27 cellular contexts compared by ENCODE assay signal in genomic region chr11:91263698-91264097, GRCh38.
"Had no signal": no experiment of that assay in that cellular context is flagged by ENCODE, and none has a peak within 500 bp of the region (broad histone marks: within the 10 kb centered on the region; RNA-seq: fewer than 3 reads in every experiment).

No MANE protein-coding gene starts in this region.

- H3K4me1 Mint-ChIP-seq: activated B cell treated with CpG ODN at 0.5 μM for 24 hours; activated CD4-positive, alpha-beta T cell treated with anti-CD3 and anti-CD28 coated beads, Interleukin-2, amount 10 ng/mL, durations not matched to agents 24 days and 14 days; activated CD8-positive, alpha-beta memory T cell treated with anti-CD3 and anti-CD28 coated beads, Interleukin-2, amount 10 ng/mL, durations not matched to agents 7 days and 5 days; activated naive CD8-positive, alpha-beta T cell treated with anti-CD3 and anti-CD28 coated beads, Interleukin-2, amount 50 U/mL, for 24 hours; T-cell had no signal

- H3K9me3 Mint-ChIP-seq: activated CD4-positive, alpha-beta T cell treated with anti-CD3 and anti-CD28 coated beads, Interleukin-2, amount 10 ng/mL, durations not matched to agents 24 days and 14 days; activated T-helper 1 cell treated with anti-CD3 and anti-CD28 coated beads, Interleukin-12 subunit alpha, Interleukin-12 subunit beta, Interleukin-2, Interleukin-4 antibody, amounts not matched to agents 30 ng/mL and 10 ng/mL and 1 ng/mL, durations not matched to agents 14 hours and 24 hours and 36 hours had no signal

- H3K27ac Mint-ChIP-seq: activated B cell treated with CpG ODN at 0.5 μM for 24 hours; activated CD4-positive, alpha-beta T cell treated with anti-CD3 and anti-CD28 coated beads, Interleukin-2, amount 10 ng/mL, durations not matched to agents 24 days and 14 days; activated CD8-positive, alpha-beta memory T cell treated with anti-CD3 and anti-CD28 coated beads, Interleukin-2, amount 10 ng/mL, durations not matched to agents 7 days and 5 days; activated naive CD4-positive, alpha-beta T cell treated with anti-CD3 and anti-CD28 coated beads, Interleukin-2, amount 50 U/mL, for 72 hours; activated naive CD8-positive, alpha-beta T cell treated with anti-CD3 and anti-CD28 coated beads, Interleukin-2, amount 50 U/mL, for 24 hours; activated T-cell treated with anti-CD3 and anti-CD28 coated beads, Interleukin-2, amount 50 U/mL, for 24 hours; activated T-helper 1 cell treated with anti-CD3 and anti-CD28 coated beads, Interleukin-12 subunit alpha, Interleukin-12 subunit beta, Interleukin-2, Interleukin-4 antibody, amounts not matched to agents 30 ng/mL and 10 ng/mL and 1 ng/mL, durations not matched to agents 14 hours and 24 hours and 36 hours; T-cell had no signal

- DNase-seq: activated B cell treated with CpG ODN at 0.5 μM for 24 hours; activated CD4-positive, alpha-beta T cell treated with anti-CD3 and anti-CD28 coated beads for 1 hour; activated CD4-positive, alpha-beta T cell treated with anti-CD3 and anti-CD28 coated beads, Interleukin-2, amount 10 ng/mL, durations not matched to agents 24 days and 14 days; activated CD4-positive, alpha-beta T cell treated with anti-CD3 and anti-CD28 coated beads, Interleukin-2, amount 50 U/mL, for 48 hours; activated CD8-positive, alpha-beta memory T cell treated with anti-CD3 and anti-CD28 coated beads, Interleukin-2, amount 10 ng/mL, durations not matched to agents 7 days and 5 days; activated effector memory CD4-positive, alpha-beta T cell treated with anti-CD3 and anti-CD28 coated beads, Interleukin-2, amount 50 U/mL, for 16 hours; activated naive CD4-positive, alpha-beta T cell treated with Interleukin-2 at 50 U/mL for 16 hours; activated naive CD8-positive, alpha-beta T cell treated with anti-CD3 and anti-CD28 coated beads, Interleukin-2, amount 50 U/mL, for 24 hours; activated T-cell treated with anti-CD3 and anti-CD28 coated beads, Interleukin-2, amount 50 U/mL, for 24 hours; amniotic stem cell; body of pancreas; central memory CD4-positive, alpha-beta T cell; Karpas-422; MM.1S; NCI-H1105; NCI-H1436; NCI-H1694 treated with DMSO at 0.1 percent for 48 hours; NCI-H2029 treated with DMSO at 0.1 percent for 48 hours; NCI-H446 treated with DMSO at 0.1 percent for 48 hours; NCI-H526 treated with DMSO at 0.1 percent for 48 hours; PC-9; SIG-M5; T-cell; T-helper 2 cell; T1000 had no signal

- H3K27me3 Mint-ChIP-seq: activated B cell treated with CpG ODN at 0.5 μM for 24 hours; activated CD4-positive, alpha-beta T cell treated with anti-CD3 and anti-CD28 coated beads, Interleukin-2, amount 10 ng/mL, durations not matched to agents 24 days and 14 days; activated CD8-positive, alpha-beta memory T cell treated with anti-CD3 and anti-CD28 coated beads, Interleukin-2, amount 10 ng/mL, durations not matched to agents 7 days and 5 days; activated naive CD8-positive, alpha-beta T cell treated with anti-CD3 and anti-CD28 coated beads, Interleukin-2, amount 50 U/mL, for 24 hours; activated T-cell treated with anti-CD3 and anti-CD28 coated beads, Interleukin-2, amount 50 U/mL, for 24 hours; T-cell had no signal

- H3K36me3 Mint-ChIP-seq: activated CD8-positive, alpha-beta memory T cell treated with anti-CD3 and anti-CD28 coated beads, Interleukin-2, amount 10 ng/mL, durations not matched to agents 7 days and 5 days; activated naive CD4-positive, alpha-beta T cell treated with anti-CD3 and anti-CD28 coated beads, Interleukin-2, amount 50 U/mL, for 72 hours; T-cell had no signal

- H3K4me3 Mint-ChIP-seq: activated B cell treated with CpG ODN at 0.5 μM for 24 hours; activated CD4-positive, alpha-beta T cell treated with anti-CD3 and anti-CD28 coated beads, Interleukin-2, amount 10 ng/mL, durations not matched to agents 24 days and 14 days; activated CD8-positive, alpha-beta memory T cell treated with anti-CD3 and anti-CD28 coated beads, Interleukin-2, amount 10 ng/mL, durations not matched to agents 7 days and 5 days; activated naive CD8-positive, alpha-beta T cell treated with anti-CD3 and anti-CD28 coated beads, Interleukin-2, amount 50 U/mL, for 24 hours; activated T-cell treated with anti-CD3 and anti-CD28 coated beads, Interleukin-2, amount 50 U/mL, for 24 hours; activated T-helper 1 cell treated with anti-CD3 and anti-CD28 coated beads, Interleukin-12 subunit alpha, Interleukin-12 subunit beta, Interleukin-2, Interleukin-4 antibody, amounts not matched to agents 30 ng/mL and 10 ng/mL and 1 ng/mL, durations not matched to agents 14 hours and 24 hours and 36 hours; T-cell had no signal
